21 cellular contexts compared by ENCODE assay signal in genomic region chr2:164812378-164812777, GRCh38. TPM values are rescaled to one million over a fixed set of nuclear protein-coding genes. Genes with fewer than 3 reads are reported as not detected.
DNase-seq lines count a peak whose midpoint lies in the region; ATAC-seq, FAIRE-seq and TF ChIP-seq lines count a peak whose summit lies in the region.
"Had no signal": no experiment of that assay in that cellular context is flagged by ENCODE, and none has a peak within 500 bp of the region (broad histone marks: within the 10 kb centered on the region; RNA-seq: fewer than 3 reads in every experiment).

No MANE protein-coding gene starts in this region.

- DNase-seq in Right ventricle myocardium superior (no peak), left cardiac atrium (no peak), HepG2 (ENCODE audit: low spot score) (no peak), tibial artery (no peak), spleen (no peak), coronary artery (ENCODE audit: low spot score) (no peak)
- DNase-seq: Caco-2; CD4-positive, CD25-positive, alpha-beta regulatory T cell; CD8-positive, alpha-beta T cell; DMS153; DND-41; GOT3; HFFc6 had no signal

- H3K36me3 ChIP-seq in HepG2 (replicated peaks in 1 of 2; ENCODE audit: control insufficient read depth in 1 of 2, insufficient read depth in 2 of 2, low read length in 2 of 2) (no peaks in the 10 kb centered on the region; a peak in 1 of 5 replicates), tibial artery (no peaks in the 10 kb centered on the region), spleen (no peaks in the 10 kb centered on the region)
- H3K36me3 ChIP-seq: BLaER1, HAP-1 had no signal

- TF ChIP-seq CTCF in VCaP (conservative IDR thresholded peaks at IDR 0.05) (no peak), HepG2 (CRISPR knock-in tag; IDR thresholded peaks at IDR 0.05) (no peak), tibial artery (IDR thresholded peaks at IDR 0.05) (no peak), spleen (IDR thresholded peaks at IDR 0.05 in 8 of 11, conservative IDR thresholded peaks at IDR 0.05 in 3 of 11) (no peak), coronary artery (IDR thresholded peaks at IDR 0.05) (no peak)

- intact Hi-C loops in Right ventricle myocardium superior (cut with DNase I) (no loop called here), left cardiac atrium (cut with DNase I) (no loop called here), HepG2 (cut with micrococcal nuclease; ENCODE audit: unreplicated experiment) (no loop called here), tibial artery (cut with DNase I; ENCODE audit: low total_unique reads) (no loop called here), spleen (cut with DNase I; ENCODE audit: low total_unique reads) (no loop called here)

- no TSS peak for BruUV-seq in HepG2 (replicated peaks; lab: Mats Ljungman, UMichigan)

- H3K4me3 ChIP-seq in HepG2 (replicated peaks in 1 of 3; ENCODE audit: insufficient read depth in 1 of 3, low read depth in 2 of 3, low read length in 3 of 3) (no peak overlapping the region), tibial artery (no peak overlapping the region), spleen (no peak overlapping the region), coronary artery (no peak overlapping the region)
- H3K4me3 ChIP-seq: BLaER1, HAP-1 had no signal

- WGBS in HepG2 (ENCODE audit: low lambda C conversion rate) = 92% methylated on average over 1 of the region's 1 CpG
- WGBS in spleen, 5 donors = 92 to 98% (median 95%) methylated on average over 1 of the region's 1 CpG

- FAIRE-seq in HepG2 (lab: Jason Lieb, UNC) = no peak
- FAIRE-seq: A204.1, G401.6, GM12892 had no signal

- H3K27me3 ChIP-seq in HepG2 (ENCODE audit: control insufficient read depth in 1 of 2, insufficient read depth in 2 of 2, low read length in 2 of 2) = no peaks in the 10 kb centered on the region
- no peaks in the 10 kb centered on the region for H3K27me3 ChIP-seq in tibial artery
- no peaks in the 10 kb centered on the region for H3K27me3 ChIP-seq in spleen (replicated peaks in 1 of 7)
- H3K27me3 ChIP-seq: BLaER1 had no signal

- ATAC-seq in Right ventricle myocardium superior (ENCODE audit: poor library complexity) (peak; percentile 56), left cardiac atrium (no peak), HepG2 (0 out of 3 replicates have a peak, but pooled peaks have one; percentile 31)
- ATAC-seq: CD8-positive, alpha-beta T cell had no signal

- H3K4me1 ChIP-seq in HepG2 (ENCODE audit: insufficient read depth, low read length) = peaks cover 86% of the 10 kb centered on the region
- peaks cover 0 to 95% (median 22%) of the 10 kb centered on the region in 4 donors for H3K4me1 ChIP-seq in tibial artery
- peaks cover 0 to 24% (median 0%) of the 10 kb centered on the region in 6 donors for H3K4me1 ChIP-seq in spleen
- H3K4me1 ChIP-seq: BLaER1 had no signal

- in situ Hi-C loops in HepG2 (cut with HindIII; ENCODE audit: extremely low pct_ligation_motif_present, low pct_unique_long_range_greater_than_20kb) = no loop called here

- no peak overlapping the region for H3K4me2 ChIP-seq in HepG2 (ENCODE audit: low read depth, low read length)
- H3K4me2 ChIP-seq: BLaER1 had no signal

- TF ChIP-seq POLR2A in HepG2 (IDR thresholded peaks at IDR 0.05; ENCODE audit: insufficient read depth in 1 of 2, low read depth in 2 of 2, low read length in 2 of 2) (no peak), spleen (IDR thresholded peaks at IDR 0.05) (no peak)

- CTCF ChIA-PET in HepG2 (lab: Yijun Ruan, JAX; ENCODE audit: low intra/inter-chr PET ratio, low total read pairs) = no interaction called here

- no peak overlapping the region for H3K9ac ChIP-seq in HepG2 (ENCODE audit: insufficient read depth, low read depth, low read length)
- H3K9ac ChIP-seq: BLaER1 had no signal

- TF ChIP-seq EP300 in HepG2 (IDR thresholded peaks at IDR 0.05; ENCODE audit: low read depth in 2 of 2, low read length in 2 of 2) (no peak), HepG2 (CRISPR knock-in tag; IDR thresholded peaks at IDR 0.05; ENCODE audit: borderline replicate concordance) (no peak)

- peak overlapping the region; percentile 46; the same call in 1 of the 2 replicates for H3K27ac ChIP-seq in VCaP
- H3K27ac ChIP-seq in HepG2 (ENCODE audit: extremely low read length, insufficient read depth, low read length) = no peak overlapping the region
- H3K27ac ChIP-seq in tibial artery = peak overlapping the region; percentile 48 to 61
- no peak overlapping the region for H3K27ac ChIP-seq in spleen
- peak overlapping the region in 1 of 2 donors; percentile 18 for H3K27ac ChIP-seq in coronary artery
- H3K27ac ChIP-seq: 22Rv1, BLaER1, C4-2B had no signal

- H4K20me1 ChIP-seq in HepG2 (ENCODE audit: insufficient read depth, low read length) = no peaks in the 10 kb centered on the region
- H4K20me1 ChIP-seq: BLaER1 had no signal

- no peak overlapping the region for H2AFZ ChIP-seq in HepG2 (ENCODE audit: low read length)

- peaks cover 96% of the 10 kb centered on the region for H3K79me2 ChIP-seq in HepG2 (ENCODE audit: insufficient read depth, low read length)

- no peaks in the 10 kb centered on the region for H3K9me3 ChIP-seq in HepG2 (ENCODE audit: low read length)
- no peaks in the 10 kb centered on the region for H3K9me3 ChIP-seq in tibial artery
- H3K9me3 ChIP-seq in spleen = no peaks in the 10 kb centered on the region
- H3K9me3 ChIP-seq: BLaER1, Caco-2, HAP-1 had no signal

- no peak for TF ChIP-seq RAD21 in HepG2 (CRISPR knock-in tag; IDR thresholded peaks at IDR 0.05)

- POLR2A ChIA-PET in HepG2 (lab: Yijun Ruan, JAX) = no interaction called here

TF ChIP-seq in HepG2, 621 proteins besides CTCF, POLR2A, EP300 and RAD21:
- TF ChIP-seq, protein P1, sequence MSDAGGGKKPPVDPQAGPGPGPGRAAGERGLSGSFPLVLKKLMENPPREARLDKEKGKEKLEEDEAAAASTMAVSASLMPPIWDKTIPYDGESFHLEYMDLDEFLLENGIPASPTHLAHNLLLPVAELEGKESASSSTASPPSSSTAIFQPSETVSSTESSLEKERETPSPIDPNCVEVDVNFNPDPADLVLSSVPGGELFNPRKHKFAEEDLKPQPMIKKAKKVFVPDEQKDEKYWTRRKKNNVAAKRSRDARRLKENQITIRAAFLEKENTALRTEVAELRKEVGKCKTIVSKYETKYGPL (CRISPR knock-in tag; IDR thresholded peaks at IDR 0.05) = no peak
- no peak for TF ChIP-seq MAZ (IDR thresholded peaks at IDR 0.05; ENCODE audit: borderline replicate concordance, low read depth, low read length)
- no peak for TF ChIP-seq MAZ (CRISPR knock-in tag; IDR thresholded peaks at IDR 0.05; ENCODE audit: low read depth)
TF ChIP-seq in HepG2: peak in this region for 0.

RNA-seq across cellular contexts. Expression of gene COBLL1, which starts 29.2 kb away (rescaled TPM):
- total RNA-seq in Right ventricle myocardium superior (12.1 TPM), left cardiac atrium (10 to 100 TPM; 13.9 to 18.0 TPM), HepG2 (2016; rRNA removed; fragmentation: Illumina TruSeq; extraction: Trizol) (85.4 and 86.8 TPM in 2 replicates), spleen (10 to 100 TPM; 41.4 to 86.8 (median 58.1) TPM)
- 35.1 and 42.3 TPM in 2 replicates for total RNA-seq in HepG2 (2016; cell fraction: cytosol; rRNA removed; fragmentation: Illumina TruSeq; extraction: Trizol; ENCODE audit: low read depth)
- total RNA-seq in HepG2 (2016; cell fraction: insoluble cytoplasmic fraction; rRNA removed; fragmentation: Illumina TruSeq; extraction: Trizol) = 73.7 and 77.7 TPM in 2 replicates
- total RNA-seq in HepG2 (2016; cell fraction: membrane; rRNA removed; fragmentation: Illumina TruSeq; extraction: Trizol) = 71.4 and 76.7 TPM in 2 replicates
- total RNA-seq in HepG2 (2016; cell fraction: nucleus; rRNA removed; fragmentation: Illumina TruSeq; extraction: Trizol) = 248 and 259 TPM in 2 replicates
- polyA plus RNA-seq in HepG2 (2011; rRNA removed) (24.8 and 32.6 TPM in 2 replicates), spleen (10 to 100 TPM in 2 of 3 donors, 1 to 10 TPM in 1; 6.4 to 13.5 (median 12.8) TPM)
- polyA plus RNA-seq in HepG2 (2011; cell fraction: cytosol; rRNA removed) = 19.5 and 26.5 TPM in 2 replicates
- 33.4 and 41.2 TPM in 2 replicates for polyA plus RNA-seq in HepG2 (2011; cell fraction: nucleus; rRNA removed)
- 31.4 and 38.1 TPM in 2 replicates for polyA plus RNA-seq in HepG2 (2012)
- 6.4 and 6.8 TPM in 2 replicates for polyA plus RNA-seq in HepG2 (2016; cell fraction: cytosol; fragmentation: Illumina TruSeq; extraction: Trizol; ENCODE audit: low read depth)
- 88.1 and 93.4 TPM in 2 replicates for polyA plus RNA-seq in HepG2 (2016; cell fraction: insoluble cytoplasmic fraction; fragmentation: Illumina TruSeq; extraction: Trizol; ENCODE audit: low read depth)
- 23.7 and 27.6 TPM in 2 replicates for polyA plus RNA-seq in HepG2 (2016; cell fraction: membrane; fragmentation: Illumina TruSeq; extraction: Trizol; ENCODE audit: low read depth)
- polyA plus RNA-seq in HepG2 (2016; cell fraction: nucleus; fragmentation: Illumina TruSeq; extraction: Trizol; ENCODE audit: insufficient read depth, low read depth) = 92.3 and 103 TPM in 2 replicates
- 16.0 and 59.5 TPM in 2 replicates for polyA minus RNA-seq in HepG2 (2011; rRNA and poly(A)+ RNA removed; ENCODE audit: low replicate concordance)
- polyA minus RNA-seq in HepG2 (2011; cell fraction: cytosol; rRNA and poly(A)+ RNA removed) = 45.9 and 59.2 TPM in 2 replicates
- 337 and 403 TPM in 2 replicates for polyA minus RNA-seq in HepG2 (2011; cell fraction: nucleus; rRNA and poly(A)+ RNA removed)

Comparison
In these comparisons a context has a peak if more than half of its experiments do, and no peak if none do; other contexts are left out.
1. ATAC-seq: peak in Right ventricle myocardium superior (single experiment) and HepG2 (single experiment); none in left cardiac atrium (0 of 2).
2. H3K27ac ChIP-seq: peak in VCaP (single experiment) and tibial artery (2 of 2); none in HepG2 (single experiment) and spleen (0 of 8).